Comparison of ENCODE assay signal across 28 cellular contexts in the genomic region with DNA sequence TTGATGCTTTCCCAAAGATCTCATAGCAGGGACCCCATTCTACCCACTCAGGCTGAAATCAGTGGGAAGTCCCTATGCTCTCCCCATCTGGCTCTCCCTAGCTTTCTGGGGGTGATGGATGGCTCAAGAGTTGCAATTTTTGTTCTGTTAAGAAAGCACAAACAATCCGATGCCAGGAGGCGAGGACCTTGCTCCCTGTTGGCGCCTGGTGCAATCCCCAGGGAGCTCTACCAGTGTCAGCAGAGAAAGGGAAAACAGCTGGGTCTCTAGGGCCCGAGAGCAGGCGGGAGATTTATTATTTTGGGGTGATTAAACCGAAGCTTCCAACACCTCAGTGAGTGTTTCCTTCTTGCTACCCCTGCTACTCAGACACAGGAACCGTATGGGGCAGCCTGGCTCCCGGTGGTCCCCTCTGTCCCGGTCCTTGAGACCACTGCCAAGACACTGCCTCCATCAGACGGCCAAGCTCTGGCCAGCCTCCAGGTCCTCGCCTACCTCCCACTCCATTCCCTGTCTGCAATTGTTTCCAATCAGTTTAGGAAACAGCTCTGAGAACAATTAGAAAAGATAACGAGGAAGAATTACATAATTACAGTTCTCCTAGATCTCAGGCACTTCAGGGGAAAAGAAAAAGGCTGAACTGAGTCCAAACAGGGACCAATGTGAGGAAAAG.
DNase-seq lines count a peak whose midpoint lies in the region; ATAC-seq and TF ChIP-seq lines count a peak whose summit lies in the region.
"Had no signal": no experiment of that assay in that cellular context is flagged by ENCODE, and none has a peak within 500 bp of the region (broad histone marks: within the 10 kb centered on the region; RNA-seq: fewer than 3 reads in every experiment).

No MANE protein-coding gene starts in this region.

- ATAC-seq in right cardiac atrium (peak; percentile 47 to 63), Right ventricle myocardium superior (ENCODE audit: poor library complexity) (no peak), right lobe of liver (peak; percentile 79 to 84 (median 84)), GM18505 (IDR thresholded peaks at IDR 0.05; ENCODE audit: unreplicated experiment) (no peak)
- ATAC-seq: effector memory CD8-positive, alpha-beta T cell; foreskin keratinocyte; K562; Panc1 had no signal

- H3K4me1 ChIP-seq in right cardiac atrium (ENCODE audit: control insufficient read depth, insufficient read depth, low read length) = peaks cover 23% of the 10 kb centered on the region
- H3K4me1 ChIP-seq in adipocyte (ENCODE audit: control insufficient read depth, insufficient read depth, low read length) = peaks cover 88% of the 10 kb centered on the region
- H3K4me1 ChIP-seq in right lobe of liver = peaks cover 0 to 14% (median 5%) of the 10 kb centered on the region in 4 donors
- H3K4me1 ChIP-seq: foreskin keratinocyte had no signal

- H3K27me3 ChIP-seq in right cardiac atrium (ENCODE audit: control insufficient read depth, insufficient read depth) (no peaks in the 10 kb centered on the region), adipocyte (replicated peaks; ENCODE audit: control insufficient read depth, insufficient read depth, low read length) (no peaks in the 10 kb centered on the region), right lobe of liver (no peaks in the 10 kb centered on the region)
- H3K27me3 ChIP-seq: foreskin keratinocyte, heart left ventricle, transverse colon had no signal

- peak overlapping the region; percentile 17 for H3K9ac ChIP-seq in adipocyte (ENCODE audit: low read length)

- H3K27ac ChIP-seq in right cardiac atrium (ENCODE audit: low read length) = no peak overlapping the region
- peak overlapping the region in 1 of 3 donors; percentile 20 for H3K27ac ChIP-seq in right lobe of liver
- H3K27ac ChIP-seq: C4-2B, foreskin keratinocyte, heart left ventricle, stomach, transverse colon had no signal

- DNase-seq in right cardiac atrium (peak; percentile 58 to 84 (median 83)), Right ventricle myocardium superior (no peak), adipocyte (ENCODE audit: low read depth) (no peak), right lobe of liver (peak; percentile 51 to 74 (median 69)), NCI-H2196 (lab: John Stamatoyannopoulos, UW; ENCODE audit: unreplicated experiment) (no peak), AG08396 (ENCODE audit: low spot score) (no peak)
- DNase-seq: activated naive CD4-positive, alpha-beta T cell treated with anti-CD3 and anti-CD28 coated beads for 36 hours; Calu3; DMS79 treated with DMSO at 0.1 percent for 48 hours; effector memory CD8-positive, alpha-beta T cell; foreskin keratinocyte; GF-D8; H9; heart left ventricle; kidney glomerular epithelial cell; mammary epithelial cell; NCI-H1436; SIG-M5; stimulated activated CD8-positive, alpha-beta memory T cell treated with anti-CD3 and anti-CD28 coated beads, Interleukin-4, amount 100 ng/mL, for 48 hours; stomach; SW 1271; T1000; transverse colon had no signal

- intact Hi-C loops in right cardiac atrium (cut with DNase I) = no loop called here
- intact Hi-C loops in Right ventricle myocardium superior (cut with DNase I) = no loop called here
- intact Hi-C loops in right lobe of liver (cut with DNase I) = no loop called here

- no peaks in the 10 kb centered on the region for H3K9me3 ChIP-seq in right cardiac atrium (ENCODE audit: control insufficient read depth, low read length)
- H3K9me3 ChIP-seq in adipocyte (ENCODE audit: control insufficient read depth, low read length) = no peaks in the 10 kb centered on the region
- H3K9me3 ChIP-seq in right lobe of liver = no peaks in the 10 kb centered on the region
- H3K9me3 ChIP-seq: heart left ventricle, stomach, transverse colon had no signal

- H3K4me3 ChIP-seq in right cardiac atrium (ENCODE audit: low read length) = no peak overlapping the region
- no peak overlapping the region for H3K4me3 ChIP-seq in adipocyte (ENCODE audit: low read length)
- H3K4me3 ChIP-seq in right lobe of liver = no peak overlapping the region
- H3K4me3 ChIP-seq: coronary artery, heart left ventricle, K562, stomach, transverse colon had no signal

- no peaks in the 10 kb centered on the region for H3K36me3 ChIP-seq in adipocyte (ENCODE audit: control insufficient read depth, insufficient read depth, low read length, severe bottlenecking)
- no peaks in the 10 kb centered on the region for H3K36me3 ChIP-seq in right lobe of liver
- H3K36me3 ChIP-seq: heart left ventricle, stomach, transverse colon had no signal

- TF ChIP-seq POLR2A in right lobe of liver (IDR thresholded peaks at IDR 0.05) (no peak), GM18505 (IDR thresholded peaks at IDR 0.05; ENCODE audit: borderline replicate concordance, extremely low read depth, insufficient read depth, insufficient read length) (no peak)

- TF ChIP-seq CTCF in right lobe of liver (IDR thresholded peaks at IDR 0.05) = no peak

- 35% methylated on average over 12 of the region's 12 CpGs for WGBS in right cardiac atrium
- 45% methylated on average over 11 of the region's 12 CpGs for WGBS in right lobe of liver (ENCODE audit: insufficient coverage, low coverage, low lambda C conversion rate, missing lambda C conversion rate)

Comparison
In these comparisons a context has a peak if more than half of its experiments do, and no peak if none do; other contexts are left out.
1. ATAC-seq: peak in right cardiac atrium (2 of 2) and right lobe of liver (4 of 4); none in Right ventricle myocardium superior (single experiment) and GM18505 (single experiment).
2. DNase-seq: peak in right cardiac atrium (3 of 3) and right lobe of liver (3 of 3); none in Right ventricle myocardium superior (single experiment), adipocyte (single experiment), NCI-H2196 (single experiment) and AG08396 (single experiment).